Comparison of ENCODE assay signal across 22 cellular contexts in the genomic region with DNA sequence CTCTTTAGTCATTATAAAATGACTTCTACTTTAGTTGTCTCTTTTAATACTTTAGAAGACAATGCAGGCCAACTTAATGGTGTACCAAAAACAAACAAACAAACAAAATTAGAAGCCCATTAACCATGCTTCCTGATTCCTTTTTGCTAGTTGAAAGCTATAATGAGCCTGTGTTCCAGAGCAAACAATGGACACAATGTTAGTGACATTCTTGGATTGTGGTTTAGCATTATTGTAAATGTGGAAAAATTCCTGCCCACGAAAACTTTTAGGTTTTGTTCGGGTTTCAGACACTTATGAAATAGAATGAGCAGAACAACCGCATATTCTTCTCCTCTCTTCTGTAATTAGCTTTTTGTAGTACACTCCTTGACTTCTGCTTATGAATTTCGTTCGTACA.
DNase-seq lines count a peak whose midpoint lies in the region; ATAC-seq lines count a peak whose summit lies in the region.
"Had no signal": no experiment of that assay in that cellular context is flagged by ENCODE, and none has a peak within 500 bp of the region (broad histone marks: within the 10 kb centered on the region; RNA-seq: fewer than 3 reads in every experiment).

No MANE protein-coding gene starts in this region.

- no peaks in the 10 kb centered on the region for H3K27me3 Mint-ChIP-seq in activated naive CD4-positive, alpha-beta T cell treated with anti-CD3 and anti-CD28 coated beads, Interleukin-2, amount 10 ng/mL, durations not matched to agents 7 days and 5 days
- H3K27me3 Mint-ChIP-seq: CD4-positive, alpha-beta T cell; CD8-positive, alpha-beta memory T cell had no signal

- no peak overlapping the region for H3K27ac Mint-ChIP-seq in activated naive CD4-positive, alpha-beta T cell treated with anti-CD3 and anti-CD28 coated beads, Interleukin-2, amount 10 ng/mL, durations not matched to agents 7 days and 5 days
- H3K27ac Mint-ChIP-seq: CD14-positive monocyte; CD4-positive, alpha-beta T cell; CD8-positive, alpha-beta memory T cell; HFFc6 had no signal

- no peak for DNase-seq in caudate nucleus (lab: John Stamatoyannopoulos, UW)
- peak; percentile 20 for DNase-seq in globus pallidus (ENCODE audit: low spot score)
- DNase-seq in pons (ENCODE audit: low spot score), result peak; percentile 68
- DNase-seq in SHP77 treated with DMSO at 0.1 percent for 48 hours (lab: John Stamatoyannopoulos, UW), result no peak
- DNase-seq in activated naive CD4-positive, alpha-beta T cell treated with anti-CD3 and anti-CD28 coated beads, Interleukin-2, amount 10 ng/mL, durations not matched to agents 7 days and 5 days, result no peak
- DNase-seq: ACHN; AML-193; BE2C; CD4-positive, alpha-beta T cell; CD8-positive, alpha-beta memory T cell; DMS 273 treated with DMSO at 0.1 percent for 48 hours; DMS79; EL; GDM1; GOT3; HFFc6 had no signal

- CTCF ChIA-PET in activated naive CD4-positive, alpha-beta T cell treated with anti-CD3 and anti-CD28 coated beads, Interleukin-2, amount 10 ng/mL, durations not matched to agents 7 days and 5 days (lab: Charles Lee), result no interaction called here

- ATAC-seq in GM21717 (IDR thresholded peaks at IDR 0.05; ENCODE audit: unreplicated experiment), result no peak
- no peak for ATAC-seq in esophagus mucosa
- ATAC-seq: A549, GM12878 had no signal

- no peaks in the 10 kb centered on the region for H3K4me1 Mint-ChIP-seq in activated naive CD4-positive, alpha-beta T cell treated with anti-CD3 and anti-CD28 coated beads, Interleukin-2, amount 10 ng/mL, durations not matched to agents 7 days and 5 days
- H3K4me1 Mint-ChIP-seq: CD14-positive monocyte; CD8-positive, alpha-beta memory T cell had no signal

- H3K4me3 Mint-ChIP-seq in activated naive CD4-positive, alpha-beta T cell treated with anti-CD3 and anti-CD28 coated beads, Interleukin-2, amount 10 ng/mL, durations not matched to agents 7 days and 5 days, result no peak overlapping the region
- H3K4me3 Mint-ChIP-seq: CD14-positive monocyte; CD4-positive, alpha-beta T cell; CD8-positive, alpha-beta memory T cell; HFFc6 had no signal

- no peaks in the 10 kb centered on the region for H3K36me3 Mint-ChIP-seq in activated naive CD4-positive, alpha-beta T cell treated with anti-CD3 and anti-CD28 coated beads, Interleukin-2, amount 10 ng/mL, durations not matched to agents 7 days and 5 days
- H3K36me3 Mint-ChIP-seq: CD14-positive monocyte had no signal

- H3K9me3 Mint-ChIP-seq in activated naive CD4-positive, alpha-beta T cell treated with anti-CD3 and anti-CD28 coated beads, Interleukin-2, amount 10 ng/mL, durations not matched to agents 7 days and 5 days, result peaks cover 14% of the 10 kb centered on the region
- H3K9me3 Mint-ChIP-seq: HFFc6 had no signal

- peak overlapping the region; percentile 18 for H3K27ac ChIP-seq in caudate nucleus (ENCODE audit: low read depth, low read length)
- H3K27ac ChIP-seq: A549; BLaER1 treated with 17β-estradiol and CSF1 and Interleukin-3, amounts not matched to agents 10 nM and 100 nM had no signal

Comparison
In these comparisons a context has a peak if more than half of its experiments do, and no peak if none do; other contexts are left out.
1. DNase-seq: peak in globus pallidus (single experiment) and pons (single experiment); none in caudate nucleus (0 of 61), SHP77 treated with DMSO at 0.1 percent for 48 hours (single experiment) and activated naive CD4-positive, alpha-beta T cell treated with anti-CD3 and anti-CD28 coated beads, Interleukin-2, amount 10 ng/mL, durations not matched to agents 7 days and 5 days (single experiment).